ENCODE assay signal across 1 cellular context in the genomic region with DNA sequence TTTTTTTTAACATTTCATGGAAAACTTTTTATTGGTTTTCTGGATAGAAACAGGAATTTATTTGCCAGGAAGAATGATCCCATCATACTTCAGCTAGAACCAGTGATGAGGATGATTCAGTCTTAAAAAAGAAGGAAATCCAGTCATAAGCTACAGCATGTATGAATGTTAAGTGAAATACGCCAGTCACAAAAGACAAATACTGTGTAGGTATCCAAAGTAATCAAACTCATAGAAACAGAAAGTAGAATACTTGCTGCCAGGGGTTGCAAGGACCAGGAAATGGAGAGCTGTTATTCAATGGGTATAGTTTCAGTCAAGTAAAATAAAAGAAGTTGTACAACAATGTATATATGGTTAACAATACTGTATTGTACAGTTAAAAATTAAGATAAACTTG.
TF ChIP-seq lines count a peak whose summit lies in the region.

No MANE protein-coding gene starts in this region.

TF ChIP-seq in GM12878, 131 proteins besides CTCF, POLR2A, EP300 and RAD21 (continued from another document):
- TF ChIP-seq, protein P1, sequence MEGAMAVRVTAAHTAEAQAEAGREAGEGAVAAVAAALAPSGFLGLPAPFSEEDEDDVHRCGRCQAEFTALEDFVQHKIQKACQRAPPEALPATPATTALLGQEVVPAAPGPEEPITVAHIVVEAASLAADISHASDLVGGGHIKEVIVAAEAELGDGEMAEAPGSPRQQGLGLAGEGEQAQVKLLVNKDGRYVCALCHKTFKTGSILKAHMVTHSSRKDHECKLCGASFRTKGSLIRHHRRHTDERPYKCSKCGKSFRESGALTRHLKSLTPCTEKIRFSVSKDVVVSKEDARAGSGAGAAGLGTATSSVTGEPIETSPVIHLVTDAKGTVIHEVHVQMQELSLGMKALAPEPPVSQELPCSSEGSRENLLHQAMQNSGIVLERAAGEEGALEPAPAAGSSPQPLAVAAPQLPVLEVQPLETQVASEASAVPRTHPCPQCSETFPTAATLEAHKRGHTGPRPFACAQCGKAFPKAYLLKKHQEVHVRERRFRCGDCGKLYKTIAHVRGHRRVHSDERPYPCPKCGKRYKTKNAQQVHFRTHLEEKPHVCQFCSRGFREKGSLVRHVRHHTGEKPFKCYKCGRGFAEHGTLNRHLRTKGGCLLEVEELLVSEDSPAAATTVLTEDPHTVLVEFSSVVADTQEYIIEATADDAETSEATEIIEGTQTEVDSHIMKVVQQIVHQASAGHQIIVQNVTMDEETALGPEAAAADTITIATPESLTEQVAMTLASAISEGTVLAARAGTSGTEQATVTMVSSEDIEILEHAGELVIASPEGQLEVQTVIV (IDR thresholded peaks at IDR 0.05; ENCODE audit: borderline replicate concordance, partially characterized antibody), result no peak
- TF ChIP-seq E2F4 (IDR thresholded peaks at IDR 0.05; ENCODE audit: low read depth, low read length) (no peak), MTA2 (IDR thresholded peaks at IDR 0.05; ENCODE audit: low read depth) (no peak), REST (IDR thresholded peaks at IDR 0.05; ENCODE audit: low read depth, low read length) (no peak), JUND (IDR thresholded peaks at IDR 0.05; ENCODE audit: low read depth, low read length) (no peak), NKRF (conservative IDR thresholded peaks at IDR 0.05) (no peak), BCL11A (IDR thresholded peaks at IDR 0.05; ENCODE audit: low read depth, low read length) (no peak), PAX8 (IDR thresholded peaks at IDR 0.05) (no peak), JUNB (IDR thresholded peaks at IDR 0.05) (no peak), POLR2AphosphoS2 (IDR thresholded peaks at IDR 0.05; ENCODE audit: low read depth, low read length) (no peak), NFYA (IDR thresholded peaks at IDR 0.05; ENCODE audit: borderline replicate concordance, low read depth, low read length) (no peak), YY1 (IDR thresholded peaks at IDR 0.05; ENCODE audit: low read depth, low read length) (no peak)
TF ChIP-seq in GM12878: peak in this region for 0.
